1 cellular context compared by ENCODE assay signal in the genomic region with DNA sequence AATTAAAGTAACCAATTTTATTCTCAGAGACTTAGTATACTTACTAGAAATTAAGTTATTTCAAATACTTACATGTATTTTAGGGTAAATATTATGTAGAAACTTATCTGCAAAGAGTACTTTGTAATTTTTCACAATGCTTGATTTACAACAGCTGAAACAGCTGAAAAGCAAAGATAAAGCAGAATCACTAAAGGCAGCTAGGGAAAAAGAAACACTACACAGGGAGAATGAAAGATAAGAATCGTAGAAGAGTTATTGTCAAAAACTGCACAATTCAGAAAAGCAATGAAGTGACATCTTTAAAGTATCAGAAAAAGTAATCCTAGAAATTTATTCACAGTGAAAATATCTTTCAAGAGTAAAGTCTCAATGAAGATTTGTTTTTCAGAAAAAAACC.
A peak's percentile ranks its signal among the peaks of the same experiment; 100 is the strongest.
TF ChIP-seq lines count a peak whose summit lies in the region.

No MANE protein-coding gene starts in this region.

TF ChIP-seq in K562, 482 proteins besides CTCF, POLR2A, EP300 and RAD21 (continued from another document and continues in another):
- TF ChIP-seq SMAD3 (CRISPR knock-in tag; conservative IDR thresholded peaks at IDR 0.05) (peak; percentile 80), ZNF644 (tag; IDR thresholded peaks at IDR 0.05; ENCODE audit: low read depth) (peak; percentile 71), CBFA2T2 (conservative IDR thresholded peaks at IDR 0.05) (peak; percentile 91), CBFA2T3 (IDR thresholded peaks at IDR 0.05) (peak; percentile 96), ZBTB8A (IDR thresholded peaks at IDR 0.05; ENCODE audit: partially characterized antibody) (no peak), KDM4B (IDR thresholded peaks at IDR 0.05; ENCODE audit: borderline replicate concordance in 2 of 2, low read depth in 1 of 2) (no peak), ZNF12 (CRISPR knock-in tag; IDR thresholded peaks at IDR 0.05) (no peak), ZFX (CRISPR knock-in tag; IDR thresholded peaks at IDR 0.05) (no peak), E2F3 (CRISPR knock-in tag; IDR thresholded peaks at IDR 0.05) (no peak), ZNF445 (CRISPR knock-in tag; IDR thresholded peaks at IDR 0.05; ENCODE audit: low read depth) (no peak), PCBP1 (IDR thresholded peaks at IDR 0.05; ENCODE audit: low read depth, low read length, poor library complexity, severe bottlenecking) (no peak), ZNF696 (CRISPR knock-in tag; conservative IDR thresholded peaks at IDR 0.05) (no peak), KAT2B (IDR thresholded peaks at IDR 0.05; ENCODE audit: low read depth, low read length) (no peak), MECOM (CRISPR knock-in tag; IDR thresholded peaks at IDR 0.05) (0 out of 2 replicates have a peak, but pooled peaks have one; percentile 39), WHSC1 (IDR thresholded peaks at IDR 0.05; ENCODE audit: low read length) (no peak), HLTF (IDR thresholded peaks at IDR 0.05) (no peak), RFX5 (IDR thresholded peaks at IDR 0.05; ENCODE audit: low read depth, low read length) (no peak), HDAC2 (IDR thresholded peaks at IDR 0.05) (peak; percentile 66; the same call in 1 of the 2 replicates), ZNF212 (CRISPR knock-in tag; IDR thresholded peaks at IDR 0.05) (no peak), PTTG1 (tag; IDR thresholded peaks at IDR 0.05; ENCODE audit: low read depth) (no peak), XRCC4 (IDR thresholded peaks at IDR 0.05; ENCODE audit: extremely low read depth, insufficient read depth, insufficient read length) (no peak), YY1 (IDR thresholded peaks at IDR 0.05; ENCODE audit: borderline replicate concordance in 1 of 3, control insufficient read depth in 1 of 3, extremely low read depth in 1 of 3, insufficient read depth in 3 of 3, insufficient read length in 1 of 3, insufficient replicate concordance in 2 of 3, low read depth in 1 of 3, low read length in 2 of 3) (no peak), MCM5 (IDR thresholded peaks at IDR 0.05; ENCODE audit: low read depth) (no peak), RBM17 (IDR thresholded peaks at IDR 0.05; ENCODE audit: borderline replicate concordance, low read depth, low read length) (no peak), PYGO2 (tag; IDR thresholded peaks at IDR 0.05) (peak; percentile 74), ZNF316 (IDR thresholded peaks at IDR 0.05) (peak; percentile 10; the same call in 1 of the 2 replicates), HNRNPK (IDR thresholded peaks at IDR 0.05; ENCODE audit: low read depth, low read length, poor library complexity, severe bottlenecking) (no peak), YBX1 (IDR thresholded peaks at IDR 0.05) (no peak), SNRNP70 (optimal IDR thresholded peaks at IDR 0.05; ENCODE audit: low read depth, low read length) (no peak), KLF16 (IDR thresholded peaks at IDR 0.05) (peak; percentile 76), ZNF707 (CRISPR knock-in tag; conservative IDR thresholded peaks at IDR 0.05) (no peak), TFAM (CRISPR knock-in tag; conservative IDR thresholded peaks at IDR 0.05) (no peak), ZNF778 (CRISPR knock-in tag; IDR thresholded peaks at IDR 0.05) (no peak), ZNF143 (CRISPR knock-in tag; IDR thresholded peaks at IDR 0.05) (no peak), SUPT5H (IDR thresholded peaks at IDR 0.05) (no peak)
- TF ChIP-seq, protein P1, sequence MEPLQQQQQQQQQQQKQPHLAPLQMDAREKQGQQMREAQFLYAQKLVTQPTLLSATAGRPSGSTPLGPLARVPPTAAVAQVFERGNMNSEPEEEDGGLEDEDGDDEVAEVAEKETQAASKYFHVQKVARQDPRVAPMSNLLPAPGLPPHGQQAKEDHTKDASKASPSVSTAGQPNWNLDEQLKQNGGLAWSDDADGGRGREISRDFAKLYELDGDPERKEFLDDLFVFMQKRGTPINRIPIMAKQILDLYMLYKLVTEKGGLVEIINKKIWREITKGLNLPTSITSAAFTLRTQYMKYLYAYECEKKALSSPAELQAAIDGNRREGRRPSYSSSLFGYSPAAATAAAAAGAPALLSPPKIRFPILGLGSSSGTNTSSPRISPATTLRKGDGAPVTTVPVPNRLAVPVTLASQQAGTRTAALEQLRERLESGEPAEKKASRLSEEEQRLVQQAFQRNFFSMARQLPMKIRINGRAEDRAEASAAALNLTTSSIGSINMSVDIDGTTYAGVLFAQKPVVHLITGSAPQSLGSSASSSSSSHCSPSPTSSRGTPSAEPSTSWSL (CRISPR knock-in tag; IDR thresholded peaks at IDR 0.05; ENCODE audit: borderline replicate concordance) = no peak
- TF ChIP-seq, protein P2, sequence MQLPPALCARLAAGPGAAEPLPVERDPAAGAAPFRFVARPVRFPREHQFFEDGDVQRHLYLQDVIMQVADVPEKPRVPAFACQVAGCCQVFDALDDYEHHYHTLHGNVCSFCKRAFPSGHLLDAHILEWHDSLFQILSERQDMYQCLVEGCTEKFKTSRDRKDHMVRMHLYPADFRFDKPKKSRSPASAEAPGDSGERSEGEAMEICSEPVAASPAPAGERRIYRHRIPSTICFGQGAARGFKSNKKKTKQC (CRISPR knock-in tag; IDR thresholded peaks at IDR 0.05) = no peak
- TF ChIP-seq, protein P3, sequence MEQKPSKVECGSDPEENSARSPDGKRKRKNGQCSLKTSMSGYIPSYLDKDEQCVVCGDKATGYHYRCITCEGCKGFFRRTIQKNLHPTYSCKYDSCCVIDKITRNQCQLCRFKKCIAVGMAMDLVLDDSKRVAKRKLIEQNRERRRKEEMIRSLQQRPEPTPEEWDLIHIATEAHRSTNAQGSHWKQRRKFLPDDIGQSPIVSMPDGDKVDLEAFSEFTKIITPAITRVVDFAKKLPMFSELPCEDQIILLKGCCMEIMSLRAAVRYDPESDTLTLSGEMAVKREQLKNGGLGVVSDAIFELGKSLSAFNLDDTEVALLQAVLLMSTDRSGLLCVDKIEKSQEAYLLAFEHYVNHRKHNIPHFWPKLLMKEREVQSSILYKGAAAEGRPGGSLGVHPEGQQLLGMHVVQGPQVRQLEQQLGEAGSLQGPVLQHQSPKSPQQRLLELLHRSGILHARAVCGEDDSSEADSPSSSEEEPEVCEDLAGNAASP (IDR thresholded peaks at IDR 0.05) = no peak
- TF ChIP-seq, protein P4, sequence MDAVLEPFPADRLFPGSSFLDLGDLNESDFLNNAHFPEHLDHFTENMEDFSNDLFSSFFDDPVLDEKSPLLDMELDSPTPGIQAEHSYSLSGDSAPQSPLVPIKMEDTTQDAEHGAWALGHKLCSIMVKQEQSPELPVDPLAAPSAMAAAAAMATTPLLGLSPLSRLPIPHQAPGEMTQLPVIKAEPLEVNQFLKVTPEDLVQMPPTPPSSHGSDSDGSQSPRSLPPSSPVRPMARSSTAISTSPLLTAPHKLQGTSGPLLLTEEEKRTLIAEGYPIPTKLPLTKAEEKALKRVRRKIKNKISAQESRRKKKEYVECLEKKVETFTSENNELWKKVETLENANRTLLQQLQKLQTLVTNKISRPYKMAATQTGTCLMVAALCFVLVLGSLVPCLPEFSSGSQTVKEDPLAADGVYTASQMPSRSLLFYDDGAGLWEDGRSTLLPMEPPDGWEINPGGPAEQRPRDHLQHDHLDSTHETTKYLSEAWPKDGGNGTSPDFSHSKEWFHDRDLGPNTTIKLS (IDR thresholded peaks at IDR 0.05; ENCODE audit: borderline replicate concordance, low read depth) = no peak
- TF ChIP-seq, protein P5, sequence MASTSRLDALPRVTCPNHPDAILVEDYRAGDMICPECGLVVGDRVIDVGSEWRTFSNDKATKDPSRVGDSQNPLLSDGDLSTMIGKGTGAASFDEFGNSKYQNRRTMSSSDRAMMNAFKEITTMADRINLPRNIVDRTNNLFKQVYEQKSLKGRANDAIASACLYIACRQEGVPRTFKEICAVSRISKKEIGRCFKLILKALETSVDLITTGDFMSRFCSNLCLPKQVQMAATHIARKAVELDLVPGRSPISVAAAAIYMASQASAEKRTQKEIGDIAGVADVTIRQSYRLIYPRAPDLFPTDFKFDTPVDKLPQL (IDR thresholded peaks at IDR 0.05; ENCODE audit: extremely low read depth, insufficient read length) = no peak
- TF ChIP-seq, protein P6, sequence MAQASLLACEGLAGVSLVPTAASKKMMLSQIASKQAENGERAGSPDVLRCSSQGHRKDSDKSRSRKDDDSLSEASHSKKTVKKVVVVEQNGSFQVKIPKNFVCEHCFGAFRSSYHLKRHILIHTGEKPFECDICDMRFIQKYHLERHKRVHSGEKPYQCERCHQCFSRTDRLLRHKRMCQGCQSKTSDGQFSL (CRISPR knock-in tag; IDR thresholded peaks at IDR 0.05) = no peak
- TF ChIP-seq, protein P6 (tag; IDR thresholded peaks at IDR 0.05) = no peak
- TF ChIP-seq, protein P7, sequence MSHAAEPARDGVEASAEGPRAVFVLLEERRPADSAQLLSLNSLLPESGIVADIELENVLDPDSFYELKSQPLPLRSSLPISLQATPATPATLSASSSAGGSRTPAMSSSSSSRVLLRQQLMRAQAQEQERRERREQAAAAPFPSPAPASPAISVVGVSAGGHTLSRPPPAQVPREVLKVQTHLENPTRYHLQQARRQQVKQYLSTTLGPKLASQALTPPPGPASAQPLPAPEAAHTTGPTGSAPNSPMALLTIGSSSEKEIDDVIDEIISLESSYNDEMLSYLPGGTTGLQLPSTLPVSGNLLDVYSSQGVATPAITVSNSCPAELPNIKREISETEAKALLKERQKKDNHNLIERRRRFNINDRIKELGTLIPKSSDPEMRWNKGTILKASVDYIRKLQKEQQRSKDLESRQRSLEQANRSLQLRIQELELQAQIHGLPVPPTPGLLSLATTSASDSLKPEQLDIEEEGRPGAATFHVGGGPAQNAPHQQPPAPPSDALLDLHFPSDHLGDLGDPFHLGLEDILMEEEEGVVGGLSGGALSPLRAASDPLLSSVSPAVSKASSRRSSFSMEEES (CRISPR knock-in tag; IDR thresholded peaks at IDR 0.05) = no peak
- TF ChIP-seq, protein P8, sequence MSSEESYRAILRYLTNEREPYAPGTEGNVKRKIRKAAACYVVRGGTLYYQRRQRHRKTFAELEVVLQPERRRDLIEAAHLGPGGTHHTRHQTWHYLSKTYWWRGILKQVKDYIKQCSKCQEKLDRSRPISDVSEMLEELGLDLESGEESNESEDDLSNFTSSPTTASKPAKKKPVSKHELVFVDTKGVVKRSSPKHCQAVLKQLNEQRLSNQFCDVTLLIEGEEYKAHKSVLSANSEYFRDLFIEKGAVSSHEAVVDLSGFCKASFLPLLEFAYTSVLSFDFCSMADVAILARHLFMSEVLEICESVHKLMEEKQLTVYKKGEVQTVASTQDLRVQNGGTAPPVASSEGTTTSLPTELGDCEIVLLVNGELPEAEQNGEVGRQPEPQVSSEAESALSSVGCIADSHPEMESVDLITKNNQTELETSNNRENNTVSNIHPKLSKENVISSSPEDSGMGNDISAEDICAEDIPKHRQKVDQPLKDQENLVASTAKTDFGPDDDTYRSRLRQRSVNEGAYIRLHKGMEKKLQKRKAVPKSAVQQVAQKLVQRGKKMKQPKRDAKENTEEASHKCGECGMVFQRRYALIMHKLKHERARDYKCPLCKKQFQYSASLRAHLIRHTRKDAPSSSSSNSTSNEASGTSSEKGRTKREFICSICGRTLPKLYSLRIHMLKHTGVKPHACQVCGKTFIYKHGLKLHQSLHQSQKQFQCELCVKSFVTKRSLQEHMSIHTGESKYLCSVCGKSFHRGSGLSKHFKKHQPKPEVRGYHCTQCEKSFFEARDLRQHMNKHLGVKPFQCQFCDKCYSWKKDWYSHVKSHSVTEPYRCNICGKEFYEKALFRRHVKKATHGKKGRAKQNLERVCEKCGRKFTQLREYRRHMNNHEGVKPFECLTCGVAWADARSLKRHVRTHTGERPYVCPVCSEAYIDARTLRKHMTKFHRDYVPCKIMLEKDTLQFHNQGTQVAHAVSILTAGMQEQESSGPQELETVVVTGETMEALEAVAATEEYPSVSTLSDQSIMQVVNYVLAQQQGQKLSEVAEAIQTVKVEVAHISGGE (CRISPR knock-in tag; IDR thresholded peaks at IDR 0.05) = no peak
- TF ChIP-seq, protein P9, sequence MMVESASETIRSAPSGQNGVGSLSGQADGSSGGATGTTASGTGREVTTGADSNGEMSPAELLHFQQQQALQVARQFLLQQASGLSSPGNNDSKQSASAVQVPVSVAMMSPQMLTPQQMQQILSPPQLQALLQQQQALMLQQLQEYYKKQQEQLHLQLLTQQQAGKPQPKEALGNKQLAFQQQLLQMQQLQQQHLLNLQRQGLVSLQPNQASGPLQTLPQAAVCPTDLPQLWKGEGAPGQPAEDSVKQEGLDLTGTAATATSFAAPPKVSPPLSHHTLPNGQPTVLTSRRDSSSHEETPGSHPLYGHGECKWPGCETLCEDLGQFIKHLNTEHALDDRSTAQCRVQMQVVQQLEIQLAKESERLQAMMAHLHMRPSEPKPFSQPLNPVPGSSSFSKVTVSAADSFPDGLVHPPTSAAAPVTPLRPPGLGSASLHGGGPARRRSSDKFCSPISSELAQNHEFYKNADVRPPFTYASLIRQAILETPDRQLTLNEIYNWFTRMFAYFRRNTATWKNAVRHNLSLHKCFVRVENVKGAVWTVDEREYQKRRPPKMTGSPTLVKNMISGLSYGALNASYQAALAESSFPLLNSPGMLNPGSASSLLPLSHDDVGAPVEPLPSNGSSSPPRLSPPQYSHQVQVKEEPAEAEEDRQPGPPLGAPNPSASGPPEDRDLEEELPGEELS (CRISPR knock-in tag; IDR thresholded peaks at IDR 0.05; ENCODE audit: borderline replicate concordance) = no peak
- TF ChIP-seq, protein P10, sequence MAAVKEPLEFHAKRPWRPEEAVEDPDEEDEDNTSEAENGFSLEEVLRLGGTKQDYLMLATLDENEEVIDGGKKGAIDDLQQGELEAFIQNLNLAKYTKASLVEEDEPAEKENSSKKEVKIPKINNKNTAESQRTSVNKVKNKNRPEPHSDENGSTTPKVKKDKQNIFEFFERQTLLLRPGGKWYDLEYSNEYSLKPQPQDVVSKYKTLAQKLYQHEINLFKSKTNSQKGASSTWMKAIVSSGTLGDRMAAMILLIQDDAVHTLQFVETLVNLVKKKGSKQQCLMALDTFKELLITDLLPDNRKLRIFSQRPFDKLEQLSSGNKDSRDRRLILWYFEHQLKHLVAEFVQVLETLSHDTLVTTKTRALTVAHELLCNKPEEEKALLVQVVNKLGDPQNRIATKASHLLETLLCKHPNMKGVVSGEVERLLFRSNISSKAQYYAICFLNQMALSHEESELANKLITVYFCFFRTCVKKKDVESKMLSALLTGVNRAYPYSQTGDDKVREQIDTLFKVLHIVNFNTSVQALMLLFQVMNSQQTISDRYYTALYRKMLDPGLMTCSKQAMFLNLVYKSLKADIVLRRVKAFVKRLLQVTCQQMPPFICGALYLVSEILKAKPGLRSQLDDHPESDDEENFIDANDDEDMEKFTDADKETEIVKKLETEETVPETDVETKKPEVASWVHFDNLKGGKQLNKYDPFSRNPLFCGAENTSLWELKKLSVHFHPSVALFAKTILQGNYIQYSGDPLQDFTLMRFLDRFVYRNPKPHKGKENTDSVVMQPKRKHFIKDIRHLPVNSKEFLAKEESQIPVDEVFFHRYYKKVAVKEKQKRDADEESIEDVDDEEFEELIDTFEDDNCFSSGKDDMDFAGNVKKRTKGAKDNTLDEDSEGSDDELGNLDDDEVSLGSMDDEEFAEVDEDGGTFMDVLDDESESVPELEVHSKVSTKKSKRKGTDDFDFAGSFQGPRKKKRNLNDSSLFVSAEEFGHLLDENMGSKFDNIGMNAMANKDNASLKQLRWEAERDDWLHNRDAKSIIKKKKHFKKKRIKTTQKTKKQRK (IDR thresholded peaks at IDR 0.05; ENCODE audit: borderline replicate concordance, low read depth, low read length) = no peak
